ENCODE assay signal across 8 cellular contexts in the genomic region with DNA sequence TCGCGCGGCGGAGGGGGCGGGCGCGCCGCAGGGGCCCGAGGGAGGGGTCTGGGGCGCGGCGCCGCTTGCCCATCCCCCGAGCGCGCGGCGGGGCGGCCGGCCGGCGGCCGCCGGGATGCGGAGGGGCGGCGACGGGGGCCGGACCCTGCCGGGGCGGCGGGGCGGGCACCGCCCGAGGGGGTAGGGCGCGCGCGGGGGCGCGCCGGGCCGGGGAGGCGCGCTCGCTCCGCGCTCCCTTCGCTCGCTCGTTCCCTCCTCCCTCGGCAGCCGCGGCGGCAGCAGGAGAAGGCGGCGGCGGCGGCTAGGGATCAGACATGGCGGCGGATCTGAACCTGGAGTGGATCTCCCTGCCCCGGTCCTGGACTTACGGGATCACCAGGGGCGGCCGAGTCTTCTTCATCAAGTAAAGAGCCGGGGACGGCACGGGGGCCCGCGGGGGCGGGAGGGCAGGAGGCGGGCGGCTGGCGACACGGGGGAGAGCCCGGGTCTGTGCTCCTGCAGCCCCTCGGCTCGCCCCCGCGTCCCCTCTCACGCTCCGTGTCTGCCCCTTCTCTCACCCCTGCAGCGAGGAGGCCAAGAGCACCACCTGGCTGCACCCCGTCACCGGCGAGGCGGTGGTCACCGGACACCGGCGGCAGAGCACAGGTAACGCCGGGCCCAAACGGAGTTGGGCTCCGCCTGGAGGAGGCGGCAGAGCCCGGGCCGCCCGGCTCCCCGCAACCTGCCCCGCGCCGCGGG. TPM values are rescaled to one million over a fixed set of nuclear protein-coding genes. Genes with fewer than 3 reads are reported as not detected.
A peak's percentile ranks its signal among the peaks of the same experiment; 100 is the strongest.
DNase-seq lines count a peak whose midpoint lies in the region; ATAC-seq and TF ChIP-seq lines count a peak whose summit lies in the region.

A gene with protein sequence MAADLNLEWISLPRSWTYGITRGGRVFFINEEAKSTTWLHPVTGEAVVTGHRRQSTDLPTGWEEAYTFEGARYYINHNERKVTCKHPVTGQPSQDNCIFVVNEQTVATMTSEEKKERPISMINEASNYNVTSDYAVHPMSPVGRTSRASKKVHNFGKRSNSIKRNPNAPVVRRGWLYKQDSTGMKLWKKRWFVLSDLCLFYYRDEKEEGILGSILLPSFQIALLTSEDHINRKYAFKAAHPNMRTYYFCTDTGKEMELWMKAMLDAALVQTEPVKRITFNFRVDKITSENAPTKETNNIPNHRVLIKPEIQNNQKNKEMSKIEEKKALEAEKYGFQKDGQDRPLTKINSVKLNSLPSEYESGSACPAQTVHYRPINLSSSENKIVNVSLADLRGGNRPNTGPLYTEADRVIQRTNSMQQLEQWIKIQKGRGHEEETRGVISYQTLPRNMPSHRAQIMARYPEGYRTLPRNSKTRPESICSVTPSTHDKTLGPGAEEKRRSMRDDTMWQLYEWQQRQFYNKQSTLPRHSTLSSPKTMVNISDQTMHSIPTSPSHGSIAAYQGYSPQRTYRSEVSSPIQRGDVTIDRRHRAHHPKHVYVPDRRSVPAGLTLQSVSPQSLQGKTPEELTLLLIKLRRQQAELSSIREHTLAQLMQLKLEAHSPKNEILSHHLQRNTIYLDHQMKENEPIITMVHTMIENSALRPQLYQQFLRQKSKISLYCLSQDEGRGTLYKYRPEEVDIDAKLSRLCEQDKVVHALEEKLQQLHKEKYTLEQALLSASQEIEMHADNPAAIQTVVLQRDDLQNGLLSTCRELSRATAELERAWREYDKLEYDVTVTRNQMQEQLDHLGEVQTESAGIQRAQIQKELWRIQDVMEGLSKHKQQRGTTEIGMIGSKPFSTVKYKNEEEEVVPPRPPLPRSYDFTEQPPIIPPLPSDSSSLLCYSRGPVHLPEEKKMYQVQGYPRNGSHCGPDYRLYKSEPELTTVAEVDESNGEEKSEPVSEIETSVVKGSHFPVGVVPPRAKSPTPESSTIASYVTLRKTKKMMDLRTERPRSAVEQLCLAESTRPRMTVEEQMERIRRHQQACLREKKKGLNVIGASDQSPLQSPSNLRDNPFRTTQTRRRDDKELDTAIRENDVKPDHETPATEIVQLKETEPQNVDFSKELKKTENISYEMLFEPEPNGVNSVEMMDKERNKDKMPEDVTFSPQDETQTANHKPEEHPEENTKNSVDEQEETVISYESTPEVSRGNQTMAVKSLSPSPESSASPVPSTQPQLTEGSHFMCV (plus strand): TSS at position 248 of the 738 bp plus-strand sequence. CDS start 67 bp downstream, at position 315.

- ATAC-seq in CD4-positive, CD25-positive, alpha-beta regulatory T cell (ENCODE audit: low read depth in 2 of 2) = peak; percentile 31 to 37
- ATAC-seq in GM21576 (IDR thresholded peaks at IDR 0.05; ENCODE audit: unreplicated experiment) (peak; percentile 47), lung (ENCODE audit: insufficient read depth, low FRiP score) (peak; percentile 86), HG03025 (IDR thresholded peaks at IDR 0.05; ENCODE audit: low FRiP score, unreplicated experiment) (no peak)

- H3K4me1 Mint-ChIP-seq in CD4-positive, CD25-positive, alpha-beta regulatory T cell = peaks cover 7 to 19% (median 13%) of the 10 kb centered on the region in 4 donors
- H3K4me1 Mint-ChIP-seq in activated CD4-positive, alpha-beta memory T cell treated with anti-CD3 and anti-CD28 coated beads, Interleukin-2, amount 10 ng/mL, durations not matched to agents 7 days and 5 days = peaks cover 29% of the 10 kb centered on the region

- peaks cover 0 to 7% of the 10 kb centered on the region in 2 experiments for H3K9me3 ChIP-seq in CD4-positive, CD25-positive, alpha-beta regulatory T cell (ENCODE audit: control insufficient read depth in 2 of 2, low read length in 2 of 2)
- H3K9me3 ChIP-seq in endocrine pancreas (ENCODE audit: control insufficient read depth, low read length) = no peaks in the 10 kb centered on the region
- peaks cover 0 to 3% of the 10 kb centered on the region in 2 donors for H3K9me3 ChIP-seq in lung (ENCODE audit: control insufficient read depth in 2 of 2, insufficient read depth in 1 of 2, low read length in 1 of 2)

- H3K4me3 Mint-ChIP-seq in CD4-positive, CD25-positive, alpha-beta regulatory T cell = peak within 1 kb of the TSS; percentile 83 to 93 (median 86)
- H3K4me3 Mint-ChIP-seq in activated CD4-positive, alpha-beta memory T cell treated with anti-CD3 and anti-CD28 coated beads, Interleukin-2, amount 10 ng/mL, durations not matched to agents 7 days and 5 days = peak within 1 kb of the TSS; percentile 86

- 0 to 1% methylated on average over 64 to 103 of the region's 103 CpGs for WGBS in lung, 2 donors

- H3K27me3 Mint-ChIP-seq in CD4-positive, CD25-positive, alpha-beta regulatory T cell = peaks cover 44% of the 10 kb centered on the region
- no peaks in the 10 kb centered on the region for H3K27me3 Mint-ChIP-seq in activated CD4-positive, alpha-beta memory T cell treated with anti-CD3 and anti-CD28 coated beads, Interleukin-2, amount 10 ng/mL, durations not matched to agents 7 days and 5 days

- POLR2A ChIA-PET in activated CD4-positive, alpha-beta memory T cell treated with anti-CD3 and anti-CD28 coated beads, Interleukin-2, amount 10 ng/mL, durations not matched to agents 7 days and 5 days (lab: Charles Lee) = no interaction called here

- peaks cover 15% of the 10 kb centered on the region for H3K4me1 ChIP-seq in CD4-positive, CD25-positive, alpha-beta regulatory T cell (ENCODE audit: control insufficient read depth, insufficient read depth, low read length, poor library complexity, severe bottlenecking)
- H3K4me1 ChIP-seq in endocrine pancreas (ENCODE audit: control insufficient read depth, insufficient read depth, low read length) = peaks cover 9% of the 10 kb centered on the region
- H3K4me1 ChIP-seq in lung (ENCODE audit: control insufficient read depth in 2 of 2, insufficient read depth in 2 of 2, low read length in 2 of 2) = peaks cover 0 to 2% of the 10 kb centered on the region in 2 donors

- peak in 2 of 3 donors; percentile 1 to 14 for DNase-seq in CD4-positive, CD25-positive, alpha-beta regulatory T cell
- DNase-seq in NCI-H2227 (lab: John Stamatoyannopoulos, UW; ENCODE audit: unreplicated experiment) = peak; percentile 82
- DNase-seq in activated CD4-positive, alpha-beta memory T cell treated with anti-CD3 and anti-CD28 coated beads, Interleukin-2, amount 10 ng/mL, durations not matched to agents 7 days and 5 days = peak; percentile 63
- peak; percentile 59 for DNase-seq in lung (ENCODE audit: low spot score)
- peak; percentile 25 for DNase-seq in stimulated activated CD8-positive, alpha-beta memory T cell treated with anti-CD3 and anti-CD28 coated beads, Interleukin-12 subunit alpha, Interleukin-12 subunit beta, amount 100 ng/mL, for 4 hours (ENCODE audit: low read depth)

- no peaks in the 10 kb centered on the region for H3K27me3 ChIP-seq in CD4-positive, CD25-positive, alpha-beta regulatory T cell (ENCODE audit: control insufficient read depth, insufficient read depth, low read length)
- H3K27me3 ChIP-seq in endocrine pancreas (ENCODE audit: control insufficient read depth, insufficient read depth, low read length) (no peaks in the 10 kb centered on the region), lung (ENCODE audit: control insufficient read depth, insufficient read depth) (no peaks in the 10 kb centered on the region)

- peak within 1 kb of the TSS; percentile 76 for H3K9ac ChIP-seq in endocrine pancreas (ENCODE audit: control insufficient read depth, insufficient read depth, low read length)

- H3K36me3 Mint-ChIP-seq in CD4-positive, CD25-positive, alpha-beta regulatory T cell = no peaks in the 10 kb centered on the region
- peaks cover 17% of the 10 kb centered on the region for H3K36me3 Mint-ChIP-seq in activated CD4-positive, alpha-beta memory T cell treated with anti-CD3 and anti-CD28 coated beads, Interleukin-2, amount 10 ng/mL, durations not matched to agents 7 days and 5 days (ENCODE audit: low read depth)

- H3K27ac Mint-ChIP-seq in CD4-positive, CD25-positive, alpha-beta regulatory T cell = peak within 1 kb of the TSS in 1 of 3 donors; percentile 46
- H3K27ac Mint-ChIP-seq in activated CD4-positive, alpha-beta memory T cell treated with anti-CD3 and anti-CD28 coated beads, Interleukin-2, amount 10 ng/mL, durations not matched to agents 7 days and 5 days = peak within 1 kb of the TSS; percentile 57

- peak within 1 kb of the TSS; percentile 58 for H3K4me3 ChIP-seq in CD4-positive, CD25-positive, alpha-beta regulatory T cell (ENCODE audit: low read depth, low read length)
- H3K4me3 ChIP-seq in endocrine pancreas (ENCODE audit: control insufficient read depth, insufficient read depth, low read length) (peak within 1 kb of the TSS; percentile 89), lung (peak within 1 kb of the TSS; percentile 92)

- CTCF ChIA-PET in activated CD4-positive, alpha-beta memory T cell treated with anti-CD3 and anti-CD28 coated beads, Interleukin-2, amount 10 ng/mL, durations not matched to agents 7 days and 5 days (lab: Charles Lee) = interaction anchor here (0.7 kb wide), 2 partner anchors 8 to 126 kb away, joined by 4 read pairs; no protein-coding TSS in a partner anchor

- peaks cover 0 to 23% (median 4%) of the 10 kb centered on the region in 7 donors for H3K9me3 Mint-ChIP-seq in CD4-positive, CD25-positive, alpha-beta regulatory T cell
- H3K9me3 Mint-ChIP-seq in activated CD4-positive, alpha-beta memory T cell treated with anti-CD3 and anti-CD28 coated beads, Interleukin-2, amount 10 ng/mL, durations not matched to agents 7 days and 5 days = peaks cover 11% of the 10 kb centered on the region

- H3K27ac ChIP-seq in CD4-positive, CD25-positive, alpha-beta regulatory T cell (ENCODE audit: insufficient read depth, low read length, poor library complexity, severe bottlenecking) = peak within 1 kb of the TSS; percentile 23
- H3K27ac ChIP-seq in lung (ENCODE audit: low read depth in 1 of 2, low read length in 1 of 2) = peak within 1 kb of the TSS; percentile 83 to 89

- no peaks in the 10 kb centered on the region for H3K36me3 ChIP-seq in CD4-positive, CD25-positive, alpha-beta regulatory T cell (ENCODE audit: control insufficient read depth, insufficient read depth, low read length)
- no peaks in the 10 kb centered on the region for H3K36me3 ChIP-seq in endocrine pancreas (ENCODE audit: control insufficient read depth, insufficient read depth, low read length)
- no peaks in the 10 kb centered on the region for H3K36me3 ChIP-seq in lung (ENCODE audit: control insufficient read depth in 2 of 2, insufficient read depth in 2 of 2, low read length in 2 of 2)

- no peak for TF ChIP-seq CTCF in lung (IDR thresholded peaks at IDR 0.05; ENCODE audit: control extremely low read depth, extremely low read depth)

RNA-seq across cellular contexts. Expression of the gene that starts here (rescaled TPM):
- 14.7 TPM for total RNA-seq in CD4-positive, CD25-positive, alpha-beta regulatory T cell
- 1 to 10 TPM; 1.2 to 3.1 (median 2.7) TPM for polyA plus RNA-seq in CD4-positive, CD25-positive, alpha-beta regulatory T cell
- total RNA-seq in activated CD4-positive, alpha-beta memory T cell treated with anti-CD3 and anti-CD28 coated beads, Interleukin-2, amount 10 ng/mL, durations not matched to agents 7 days and 5 days = 10 to 100 TPM; 13.5 to 15.2 TPM
- 10 to 100 TPM; 26.6 to 88.5 TPM for total RNA-seq in lung
- polyA plus RNA-seq in lung = 10 to 100 TPM in 1 of 2 donors, 1 to 10 TPM in 1; 4.9 to 15.3 TPM

Comparison
In these comparisons a context has a peak if more than half of its experiments do, and no peak if none do; other contexts are left out.
1. DNase-seq: peak in every context shown above with its lines; median percentile 82 in NCI-H2227; 63 in activated CD4-positive, alpha-beta memory T cell treated with anti-CD3 and anti-CD28 coated beads, Interleukin-2, amount 10 ng/mL, durations not matched to agents 7 days and 5 days; 59 in lung; 25 in stimulated activated CD8-positive, alpha-beta memory T cell treated with anti-CD3 and anti-CD28 coated beads, Interleukin-12 subunit alpha, Interleukin-12 subunit beta, amount 100 ng/mL, for 4 hours; 8 in CD4-positive, CD25-positive, alpha-beta regulatory T cell.